1 cellular context compared by ENCODE assay signal in the genomic region with DNA sequence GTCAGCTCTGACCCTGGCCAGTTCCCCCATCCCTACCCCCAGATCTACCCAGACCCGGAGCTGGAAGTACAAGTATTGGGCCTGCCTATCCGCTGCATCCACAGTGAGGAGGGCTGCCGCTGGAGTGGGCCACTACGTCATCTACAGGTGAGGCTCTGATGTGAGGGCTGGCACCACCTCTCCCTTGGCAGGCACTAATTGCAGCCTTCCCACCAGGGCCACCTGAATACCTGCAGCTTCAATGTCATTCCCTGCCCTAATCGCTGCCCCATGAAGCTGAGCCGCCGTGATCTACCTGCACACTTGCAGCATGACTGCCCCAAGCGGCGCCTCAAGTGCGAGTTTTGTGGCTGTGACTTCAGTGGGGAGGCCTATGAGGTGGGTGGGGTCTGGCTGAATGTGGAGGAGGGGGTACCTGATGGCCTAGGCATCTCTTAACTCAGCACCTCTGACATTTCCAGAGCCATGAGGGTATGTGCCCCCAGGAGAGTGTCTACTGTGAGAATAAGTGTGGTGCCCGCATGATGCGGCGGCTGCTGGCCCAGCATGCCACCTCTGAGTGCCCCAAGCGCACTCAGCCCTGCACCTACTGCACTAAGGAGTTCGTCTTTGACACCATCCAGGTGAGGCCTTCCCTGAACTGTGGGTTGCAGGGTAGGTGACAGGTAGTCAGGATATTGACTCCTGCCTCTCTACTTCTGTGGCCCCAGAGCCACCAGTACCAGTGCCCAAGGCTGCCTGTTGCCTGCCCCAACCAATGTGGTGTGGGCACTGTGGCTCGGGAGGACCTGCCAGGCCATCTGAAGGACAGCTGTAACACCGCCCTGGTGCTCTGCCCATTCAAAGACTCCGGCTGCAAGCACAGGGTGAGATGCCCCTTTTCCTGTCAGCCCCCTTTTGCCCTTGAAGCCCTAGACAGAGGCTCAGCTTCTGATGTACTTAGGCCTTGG.
A peak's percentile ranks its signal among the peaks of the same experiment; 100 is the strongest.
TF ChIP-seq lines count a peak whose summit lies in the region.

No MANE protein-coding gene starts in this region.

TF ChIP-seq in A549, 52 proteins besides CTCF, POLR2A, EP300 and RAD21 (continued from another document):
- TF ChIP-seq, protein P1, sequence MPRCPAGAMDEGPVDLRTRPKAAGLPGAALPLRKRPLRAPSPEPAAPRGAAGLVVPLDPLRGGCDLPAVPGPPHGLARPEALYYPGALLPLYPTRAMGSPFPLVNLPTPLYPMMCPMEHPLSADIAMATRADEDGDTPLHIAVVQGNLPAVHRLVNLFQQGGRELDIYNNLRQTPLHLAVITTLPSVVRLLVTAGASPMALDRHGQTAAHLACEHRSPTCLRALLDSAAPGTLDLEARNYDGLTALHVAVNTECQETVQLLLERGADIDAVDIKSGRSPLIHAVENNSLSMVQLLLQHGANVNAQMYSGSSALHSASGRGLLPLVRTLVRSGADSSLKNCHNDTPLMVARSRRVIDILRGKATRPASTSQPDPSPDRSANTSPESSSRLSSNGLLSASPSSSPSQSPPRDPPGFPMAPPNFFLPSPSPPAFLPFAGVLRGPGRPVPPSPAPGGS (IDR thresholded peaks at IDR 0.05) = no peak
- peak; percentile 73; the same call in 1 of the 2 replicates for TF ChIP-seq POLR2AphosphoS2 (conservative IDR thresholded peaks at IDR 0.05; ENCODE audit: low read length)
- no peak for TF ChIP-seq NPAS2 (CRISPR knock-in tag; IDR thresholded peaks at IDR 0.05; ENCODE audit: borderline replicate concordance)
- TF ChIP-seq MAZ (IDR thresholded peaks at IDR 0.05; ENCODE audit: borderline replicate concordance, low read depth, low read length) = no peak
- TF ChIP-seq CEBPB (IDR thresholded peaks at IDR 0.05) = no peak
- TF ChIP-seq, protein P2, sequence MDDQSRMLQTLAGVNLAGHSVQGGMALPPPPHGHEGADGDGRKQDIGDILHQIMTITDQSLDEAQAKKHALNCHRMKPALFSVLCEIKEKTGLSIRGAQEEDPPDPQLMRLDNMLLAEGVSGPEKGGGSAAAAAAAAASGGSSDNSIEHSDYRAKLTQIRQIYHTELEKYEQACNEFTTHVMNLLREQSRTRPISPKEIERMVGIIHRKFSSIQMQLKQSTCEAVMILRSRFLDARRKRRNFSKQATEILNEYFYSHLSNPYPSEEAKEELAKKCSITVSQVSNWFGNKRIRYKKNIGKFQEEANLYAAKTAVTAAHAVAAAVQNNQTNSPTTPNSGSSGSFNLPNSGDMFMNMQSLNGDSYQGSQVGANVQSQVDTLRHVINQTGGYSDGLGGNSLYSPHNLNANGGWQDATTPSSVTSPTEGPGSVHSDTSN (IDR thresholded peaks at IDR 0.05) = no peak
